ENCODE assay signal across 1 cellular context in the genomic region with DNA sequence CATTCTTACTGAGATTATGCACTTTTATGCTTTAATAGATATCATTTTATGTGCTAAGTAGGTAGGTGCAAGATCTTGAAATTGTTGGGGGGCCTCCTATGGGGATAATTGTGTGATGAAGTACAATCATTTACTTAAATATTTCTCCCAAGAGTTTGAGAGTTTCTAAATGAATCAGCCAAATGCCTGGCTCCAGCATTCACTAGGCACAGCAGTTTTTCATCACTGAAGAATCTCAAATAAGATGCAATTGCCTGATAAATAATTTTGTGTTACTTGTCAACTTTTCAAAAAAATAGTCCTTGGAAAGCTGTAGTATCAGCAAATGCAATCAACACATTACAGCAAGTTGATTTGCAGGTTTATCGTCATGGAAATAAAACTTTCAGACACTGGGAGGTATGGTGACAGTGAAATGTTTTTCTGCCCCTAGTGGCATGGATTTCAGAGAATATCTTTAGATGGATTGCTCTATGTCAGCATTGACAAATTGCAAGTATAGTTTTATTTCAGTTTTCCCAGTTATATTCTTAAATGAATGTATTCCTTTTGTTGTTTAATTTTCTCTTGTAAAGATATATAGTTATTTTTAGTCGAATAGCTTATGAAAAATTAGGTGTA.
TF ChIP-seq lines count a peak whose summit lies in the region.

No MANE protein-coding gene starts in this region.

TF ChIP-seq in SK-N-SH, 30 proteins besides CTCF, POLR2A, EP300 and RAD21:
- TF ChIP-seq NRF1 (IDR thresholded peaks at IDR 0.05; ENCODE audit: low read depth, low read length) = no peak
- 0 out of 2 replicates have a peak, but pooled peaks have one; percentile 7 for TF ChIP-seq TCF12 (IDR thresholded peaks at IDR 0.05)
TF ChIP-seq in SK-N-SH: peak in this region for 1.
